ENCODE assay signal across 9 cellular contexts in genomic region chr14:105059035-105059916, GRCh38. TPM values are rescaled to one million over a fixed set of nuclear protein-coding genes. Genes with fewer than 3 reads are reported as not detected.
DNase-seq lines count a peak whose midpoint lies in the region; ATAC-seq lines count a peak whose summit lies in the region.
"Had no signal": no experiment of that assay in that cellular context is flagged by ENCODE, and none has a peak within 500 bp of the region (broad histone marks: within the 10 kb centered on the region; RNA-seq: fewer than 3 reads in every experiment).

No MANE protein-coding gene starts in this region.

- no peak overlapping the region for H3K4me2 ChIP-seq in Karpas-422 (ENCODE audit: low read depth, low read length, poor library complexity, severe bottlenecking)

- H3K36me3 ChIP-seq in H7 (replicated peaks; ENCODE audit: control insufficient read depth, insufficient read depth, low read length), result no peaks in the 10 kb centered on the region
- H3K36me3 ChIP-seq in Karpas-422 (ENCODE audit: insufficient read depth, low read length), result no peaks in the 10 kb centered on the region
- H3K36me3 ChIP-seq in MG63, result no peaks in the 10 kb centered on the region

- H3K79me2 ChIP-seq in Karpas-422 (ENCODE audit: low read length), result no peaks in the 10 kb centered on the region

- H3K9ac ChIP-seq in Karpas-422 (ENCODE audit: low read length), result no peak overlapping the region

- H3K9me2 ChIP-seq in Karpas-422 (replicated peaks; ENCODE audit: insufficient read depth, low read length), result no peaks in the 10 kb centered on the region

- H3K27ac ChIP-seq in Karpas-422 (ENCODE audit: low read length) (no peak overlapping the region), substantia nigra (ENCODE audit: low read depth, low read length, poor library complexity, severe bottlenecking) (no peak overlapping the region)

- H3K4me3 ChIP-seq in H7 (ENCODE audit: insufficient read depth, low read depth, low read length), result no peak overlapping the region
- H3K4me3 ChIP-seq in Karpas-422 (ENCODE audit: low read length), result no peak overlapping the region
- no peak overlapping the region for H3K4me3 ChIP-seq in MG63

- ATAC-seq in esophagus mucosa, result peak; percentile 12
- ATAC-seq: Panc1 had no signal

- H4K20me1 ChIP-seq in Karpas-422 (ENCODE audit: insufficient read depth, low read depth, low read length), result no peaks in the 10 kb centered on the region

- peak; percentile 90 for DNase-seq in H7
- DNase-seq in activated CD4-positive, alpha-beta T cell treated with anti-CD3 and anti-CD28 coated beads, Interleukin-2, amount 50 U/mL, for 1 hour, result peak; percentile 64
- DNase-seq in stimulated activated CD4-positive, alpha-beta T cell treated with anti-CD3 and anti-CD28 coated beads, Interleukin-15, amount 100 ng/mL, for 24 hours, result peak; percentile 74
- no peak for DNase-seq in Karpas-422
- DNase-seq in inferior parietal cortex (ENCODE audit: extremely low spot score), result no peak
- DNase-seq in MG63, result no peak
- no peak for DNase-seq in substantia nigra (lab: John Stamatoyannopoulos, UW)

- no peak overlapping the region for H2AFZ ChIP-seq in Karpas-422 (ENCODE audit: low read length)

- H3K9me3 ChIP-seq in Karpas-422 (ENCODE audit: low read length) (no peaks in the 10 kb centered on the region), MG63 (no peaks in the 10 kb centered on the region)

- peaks cover 17% of the 10 kb centered on the region; the same call in 1 of the 2 replicates for H3K27me3 ChIP-seq in H7 (ENCODE audit: control insufficient read depth, insufficient read depth, low read length)
- no peaks in the 10 kb centered on the region for H3K27me3 ChIP-seq in Karpas-422 (ENCODE audit: low read length)
- no peaks in the 10 kb centered on the region for H3K27me3 ChIP-seq in MG63

- peaks cover 6% of the 10 kb centered on the region for H3K4me1 ChIP-seq in Karpas-422 (ENCODE audit: low read length)

RNA-seq across cellular contexts. Expression of gene GPR132, which starts 6.0 kb away (rescaled TPM):
- not detected in 2 replicates for total RNA-seq in H7 (2014; rRNA removed; shearing (Covaris generic))
- total RNA-seq in esophagus mucosa, result 0.36 TPM
- not detected in 2 replicates for total RNA-seq in Karpas-422 (2014; rRNA removed; shearing (Covaris generic); ENCODE audit: low replicate concordance)
- total RNA-seq in MG63 (2014; rRNA removed; shearing (Covaris generic); ENCODE audit: low replicate concordance), result not detected in 2 replicates

RNA-seq across cellular contexts. Expression of gene CDCA4, which starts 38.4 kb away (rescaled TPM):
- 99.0 and 111 TPM in 2 replicates for total RNA-seq in H7 (2014; rRNA removed; shearing (Covaris generic))
- 21.8 TPM for total RNA-seq in esophagus mucosa
- 25.2 and 33.5 TPM in 2 replicates for total RNA-seq in Karpas-422 (2014; rRNA removed; shearing (Covaris generic); ENCODE audit: low replicate concordance)
- 30.3 and 49.7 TPM in 2 replicates for total RNA-seq in MG63 (2014; rRNA removed; shearing (Covaris generic); ENCODE audit: low replicate concordance)

Comparison
In these comparisons a context has a peak if more than half of its experiments do, and no peak if none do; other contexts are left out.
1. DNase-seq: peak in H7 (single experiment), activated CD4-positive, alpha-beta T cell treated with anti-CD3 and anti-CD28 coated beads, Interleukin-2, amount 50 U/mL, for 1 hour (single experiment) and stimulated activated CD4-positive, alpha-beta T cell treated with anti-CD3 and anti-CD28 coated beads, Interleukin-15, amount 100 ng/mL, for 24 hours (single experiment); none in Karpas-422 (single experiment), inferior parietal cortex (single experiment), MG63 (single experiment) and substantia nigra (0 of 49).